ENCODE assay signal across 29 cellular contexts in genomic region chr5:87598460-87598859, GRCh38.
DNase-seq lines count a peak whose midpoint lies in the region; ATAC-seq lines count a peak whose summit lies in the region.
"Had no signal": no experiment of that assay in that cellular context is flagged by ENCODE, and none has a peak within 500 bp of the region (broad histone marks: within the 10 kb centered on the region; RNA-seq: fewer than 3 reads in every experiment).

No MANE protein-coding gene starts in this region.

- ATAC-seq in GM18858 (IDR thresholded peaks at IDR 0.05; ENCODE audit: unreplicated experiment) = peak; percentile 49
- ATAC-seq in GM19351 (IDR thresholded peaks at IDR 0.05; ENCODE audit: unreplicated experiment) = peak; percentile 57
- ATAC-seq in HG02870 (IDR thresholded peaks at IDR 0.05; ENCODE audit: unreplicated experiment) = peak; percentile 57
- ATAC-seq in HG02885 (IDR thresholded peaks at IDR 0.05; ENCODE audit: poor library complexity, unreplicated experiment) = peak; percentile 49
- ATAC-seq in GM18517 (IDR thresholded peaks at IDR 0.05; ENCODE audit: unreplicated experiment) = no peak
- ATAC-seq: A549; CD8-positive, alpha-beta T cell had no signal

- DNase-seq in dedifferentiated amniotic fluid mesenchymal stem cell (ENCODE audit: extremely low spot score) (no peak), OCI-M2 (lab: John Stamatoyannopoulos, UW; ENCODE audit: unreplicated experiment) (no peak), T1000 (lab: John Stamatoyannopoulos, UW) (no peak)
- DNase-seq: 8988T; ACHN; AML-193; BE2C; C1 segment of cervical spinal cord; Caco-2; Calu3; CD4-positive, alpha-beta memory T cell; CD4-positive, alpha-beta T cell; CD4-positive, CD25-positive, alpha-beta regulatory T cell; CD8-positive, alpha-beta memory T cell; CD8-positive, alpha-beta T cell; COR-L47; DMS 273 treated with DMSO at 0.1 percent for 48 hours; DMS153; DMS53; DMS79; DMS79 treated with DMSO at 0.1 percent for 48 hours; DND-41; EL had no signal
